ENCODE assay signal across 8 cellular contexts in the genomic region with DNA sequence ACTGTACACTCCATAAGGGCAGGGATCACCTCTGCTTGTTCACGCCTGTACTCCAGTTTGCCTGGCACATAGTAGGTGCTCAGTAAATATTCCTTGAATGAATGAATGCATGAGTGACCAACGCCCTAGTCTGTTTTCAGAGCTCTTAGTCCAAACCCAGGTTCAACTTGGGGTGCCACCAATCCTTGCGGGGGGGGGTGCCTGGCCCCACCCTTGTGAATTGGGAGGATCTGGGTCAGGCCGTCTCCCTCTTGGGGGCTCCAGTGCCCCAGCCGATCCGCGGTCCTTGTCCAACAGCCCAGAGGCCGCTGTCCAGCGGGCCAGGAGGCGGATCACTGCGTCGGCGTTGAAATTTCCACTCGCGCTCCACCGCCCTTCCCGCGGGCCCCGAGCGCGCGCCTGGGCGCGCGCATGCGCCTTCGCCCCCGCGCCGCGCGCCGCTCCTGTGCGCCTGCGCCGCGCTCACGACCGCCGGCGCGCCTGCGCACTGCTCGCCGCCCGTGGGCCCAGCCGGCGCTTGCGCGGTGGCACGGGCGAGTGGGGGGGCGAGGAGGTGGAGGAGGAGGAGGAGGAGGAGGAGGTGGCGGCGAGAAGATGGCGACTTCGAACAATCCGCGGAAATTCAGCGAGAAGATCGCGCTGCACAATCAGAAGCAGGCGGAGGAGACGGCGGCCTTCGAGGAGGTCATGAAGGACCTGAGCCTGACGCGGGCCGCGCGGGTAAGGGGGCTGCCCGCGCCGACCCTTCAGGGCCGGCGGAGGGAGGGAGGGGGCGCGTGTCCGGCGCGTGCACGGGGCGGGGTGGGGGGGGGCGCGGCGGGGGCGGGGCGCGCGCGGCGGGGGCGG. TPM values are rescaled to one million over a fixed set of nuclear protein-coding genes. Genes with fewer than 3 reads are reported as not detected.
A peak's percentile ranks its signal among the peaks of the same experiment; 100 is the strongest.
DNase-seq lines count a peak whose midpoint lies in the region; ATAC-seq and TF ChIP-seq lines count a peak whose summit lies in the region.

A gene with protein sequence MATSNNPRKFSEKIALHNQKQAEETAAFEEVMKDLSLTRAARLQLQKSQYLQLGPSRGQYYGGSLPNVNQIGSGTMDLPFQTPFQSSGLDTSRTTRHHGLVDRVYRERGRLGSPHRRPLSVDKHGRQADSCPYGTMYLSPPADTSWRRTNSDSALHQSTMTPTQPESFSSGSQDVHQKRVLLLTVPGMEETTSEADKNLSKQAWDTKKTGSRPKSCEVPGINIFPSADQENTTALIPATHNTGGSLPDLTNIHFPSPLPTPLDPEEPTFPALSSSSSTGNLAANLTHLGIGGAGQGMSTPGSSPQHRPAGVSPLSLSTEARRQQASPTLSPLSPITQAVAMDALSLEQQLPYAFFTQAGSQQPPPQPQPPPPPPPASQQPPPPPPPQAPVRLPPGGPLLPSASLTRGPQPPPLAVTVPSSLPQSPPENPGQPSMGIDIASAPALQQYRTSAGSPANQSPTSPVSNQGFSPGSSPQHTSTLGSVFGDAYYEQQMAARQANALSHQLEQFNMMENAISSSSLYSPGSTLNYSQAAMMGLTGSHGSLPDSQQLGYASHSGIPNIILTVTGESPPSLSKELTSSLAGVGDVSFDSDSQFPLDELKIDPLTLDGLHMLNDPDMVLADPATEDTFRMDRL (plus strand): TSS at position 572 of the 846 bp plus-strand sequence. CDS start 23 bp downstream, at position 595.

- H3K36me3 Mint-ChIP-seq in activated naive CD8-positive, alpha-beta T cell: no peaks in the 10 kb centered on the region

- H3K9me3 ChIP-seq in HEK293 (ENCODE audit: control insufficient read depth, insufficient read depth, low read depth, low read length) (no peaks in the 10 kb centered on the region), ovary (no peaks in the 10 kb centered on the region), thoracic aorta (no peaks in the 10 kb centered on the region)

- TF ChIP-seq POLR2A in NB4 (IDR thresholded peaks at IDR 0.05; ENCODE audit: extremely low read depth, insufficient read length) (peak; percentile 71), ovary (IDR thresholded peaks at IDR 0.05) (peak; percentile 76)

- POLR2A ChIA-PET in HEK293 (lab: Yijun Ruan, JAX): interaction anchor here (0.7 to 1.5 kb wide), 6 partner anchors 18 to 210 kb away, joined by 3 to 12 read pairs (median 3); no protein-coding TSS in a partner anchor

- intact Hi-C loops in Right ventricle myocardium inferior (cut with DNase I) (loop anchor here (5.0 kb wide), 1 partner anchor 164 kb away; no protein-coding TSS in a partner anchor), ovary (cut with DNase I) (loop anchor here in 1 of 4 donors (5.0 kb wide), 1 partner anchor 86 kb away; no protein-coding TSS in a partner anchor)

- no peak for TF ChIP-seq EP300 in ovary (IDR thresholded peaks at IDR 0.05)

- DNase-seq in EL (peak; percentile 88), NB4 (ENCODE audit: low read depth) (peak; percentile 84), SKM-1 (lab: John Stamatoyannopoulos, UW; ENCODE audit: unreplicated experiment) (peak; percentile 80), Right ventricle myocardium inferior (ENCODE audit: missing footprints) (peak; percentile 94), ovary (peak; percentile 91 to 95 (median 94)), thoracic aorta (ENCODE audit: low spot score) (peak; percentile 38)

- H3K4me1 ChIP-seq in HEK293 (ENCODE audit: control insufficient read depth, insufficient read depth, low read length): no peaks in the 10 kb centered on the region
- peaks cover 4% of the 10 kb centered on the region for H3K4me1 ChIP-seq in ovary (ENCODE audit: insufficient read depth)
- H3K4me1 ChIP-seq in thoracic aorta (ENCODE audit: control insufficient read depth in 1 of 2, low read depth in 2 of 2): peaks cover 11 to 18% of the 10 kb centered on the region in 2 donors

- CTCF ChIA-PET in HEK293 (lab: Yijun Ruan, JAX): interaction anchor here (1.7 kb wide), 1 partner anchor 89 kb away, joined by 4 read pairs; no protein-coding TSS in a partner anchor

- H3K27me3 Mint-ChIP-seq in activated naive CD8-positive, alpha-beta T cell: no peaks in the 10 kb centered on the region

- H3K27ac ChIP-seq in HEK293 (ENCODE audit: extremely low read depth, low read depth, low read length): peak within 1 kb of the TSS; percentile 31; the same call in 1 of the 2 replicates
- H3K27ac ChIP-seq in ovary: peak within 1 kb of the TSS in 1 of 2 donors; percentile 61
- peak within 1 kb of the TSS in 1 of 2 donors; percentile 78 for H3K27ac ChIP-seq in thoracic aorta

- WGBS in ovary, 3 donors: 0 to 1% (median 1%) methylated on average over 64 to 92 of the region's 93 CpGs

- no peaks in the 10 kb centered on the region for H3K27me3 ChIP-seq in ovary
- no peaks in the 10 kb centered on the region for H3K27me3 ChIP-seq in thoracic aorta (replicated peaks; ENCODE audit: insufficient read depth)

- H3K4me3 ChIP-seq in HEK293 (ENCODE audit: low read depth, low read length): peak within 1 kb of the TSS; percentile 73
- H3K4me3 ChIP-seq in NB4 (ENCODE audit: low read depth, low read length): peak within 1 kb of the TSS; percentile 76
- peak within 1 kb of the TSS; percentile 52 for H3K4me3 ChIP-seq in ovary
- H3K4me3 ChIP-seq in thoracic aorta: peak within 1 kb of the TSS; percentile 80

- ATAC-seq in Right ventricle myocardium inferior (peak; percentile 87), thoracic aorta (ENCODE audit: insufficient number of reproducible peaks, low FRiP score, low read depth) (peak; percentile 61)

- H3K36me3 ChIP-seq in HEK293 (ENCODE audit: control insufficient read depth in 2 of 2, insufficient read depth in 1 of 2, low read length in 2 of 2): no peaks in the 10 kb centered on the region
- H3K36me3 ChIP-seq in ovary: no peaks in the 10 kb centered on the region
- H3K36me3 ChIP-seq in thoracic aorta: no peaks in the 10 kb centered on the region

- H3K27ac Mint-ChIP-seq in activated naive CD8-positive, alpha-beta T cell: peak within 1 kb of the TSS; percentile 78

- peaks cover 36% of the 10 kb centered on the region for H3K4me1 Mint-ChIP-seq in activated naive CD8-positive, alpha-beta T cell (ENCODE audit: low read depth)

- TF ChIP-seq CTCF in HEK293 (tag by site-specific recombination; IDR thresholded peaks at IDR 0.05) (no peak), NB4 (IDR thresholded peaks at IDR 0.05; ENCODE audit: low read depth, low read length) (no peak), ovary (IDR thresholded peaks at IDR 0.05) (no peak), thoracic aorta (IDR thresholded peaks at IDR 0.05) (no peak)

- no peaks in the 10 kb centered on the region for H3K9me3 Mint-ChIP-seq in activated naive CD8-positive, alpha-beta T cell (ENCODE audit: low read depth)

- H3K4me3 Mint-ChIP-seq in activated naive CD8-positive, alpha-beta T cell: peak within 1 kb of the TSS; percentile 86

TF ChIP-seq in HEK293, 187 proteins besides CTCF, POLR2A, EP300 and RAD21 (continues in another document):
- TF ChIP-seq ZFP3 (tag by site-specific recombination; IDR thresholded peaks at IDR 0.05; ENCODE audit: low read depth) (no peak), ZIC2 (tag by site-specific recombination; IDR thresholded peaks at IDR 0.05) (no peak), GLI2 (tag by site-specific recombination; IDR thresholded peaks at IDR 0.05; ENCODE audit: borderline replicate concordance, low read depth) (no peak), ZNF791 (tag by site-specific recombination; IDR thresholded peaks at IDR 0.05) (no peak), SP2 (tag by site-specific recombination; IDR thresholded peaks at IDR 0.05) (no peak), SCRT2 (tag by site-specific recombination; IDR thresholded peaks at IDR 0.05) (no peak), SCRT1 (tag by site-specific recombination; IDR thresholded peaks at IDR 0.05; ENCODE audit: borderline replicate concordance) (no peak), ZNF701 (tag by site-specific recombination; IDR thresholded peaks at IDR 0.05) (no peak), ZNF610 (tag by site-specific recombination; IDR thresholded peaks at IDR 0.05; ENCODE audit: borderline replicate concordance) (no peak)
- TF ChIP-seq, protein P1, sequence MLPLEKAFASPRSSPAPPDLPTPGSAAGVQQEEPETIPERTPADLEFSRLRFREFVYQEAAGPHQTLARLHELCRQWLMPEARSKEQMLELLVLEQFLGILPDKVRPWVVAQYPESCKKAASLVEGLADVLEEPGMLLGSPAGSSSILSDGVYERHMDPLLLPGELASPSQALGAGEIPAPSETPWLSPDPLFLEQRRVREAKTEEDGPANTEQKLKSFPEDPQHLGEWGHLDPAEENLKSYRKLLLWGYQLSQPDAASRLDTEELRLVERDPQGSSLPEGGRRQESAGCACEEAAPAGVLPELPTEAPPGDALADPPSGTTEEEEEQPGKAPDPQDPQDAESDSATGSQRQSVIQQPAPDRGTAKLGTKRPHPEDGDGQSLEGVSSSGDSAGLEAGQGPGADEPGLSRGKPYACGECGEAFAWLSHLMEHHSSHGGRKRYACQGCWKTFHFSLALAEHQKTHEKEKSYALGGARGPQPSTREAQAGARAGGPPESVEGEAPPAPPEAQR (tag by site-specific recombination; IDR thresholded peaks at IDR 0.05): 0 out of 2 replicates have a peak, but pooled peaks have one; percentile 45
- TF ChIP-seq, protein P2, sequence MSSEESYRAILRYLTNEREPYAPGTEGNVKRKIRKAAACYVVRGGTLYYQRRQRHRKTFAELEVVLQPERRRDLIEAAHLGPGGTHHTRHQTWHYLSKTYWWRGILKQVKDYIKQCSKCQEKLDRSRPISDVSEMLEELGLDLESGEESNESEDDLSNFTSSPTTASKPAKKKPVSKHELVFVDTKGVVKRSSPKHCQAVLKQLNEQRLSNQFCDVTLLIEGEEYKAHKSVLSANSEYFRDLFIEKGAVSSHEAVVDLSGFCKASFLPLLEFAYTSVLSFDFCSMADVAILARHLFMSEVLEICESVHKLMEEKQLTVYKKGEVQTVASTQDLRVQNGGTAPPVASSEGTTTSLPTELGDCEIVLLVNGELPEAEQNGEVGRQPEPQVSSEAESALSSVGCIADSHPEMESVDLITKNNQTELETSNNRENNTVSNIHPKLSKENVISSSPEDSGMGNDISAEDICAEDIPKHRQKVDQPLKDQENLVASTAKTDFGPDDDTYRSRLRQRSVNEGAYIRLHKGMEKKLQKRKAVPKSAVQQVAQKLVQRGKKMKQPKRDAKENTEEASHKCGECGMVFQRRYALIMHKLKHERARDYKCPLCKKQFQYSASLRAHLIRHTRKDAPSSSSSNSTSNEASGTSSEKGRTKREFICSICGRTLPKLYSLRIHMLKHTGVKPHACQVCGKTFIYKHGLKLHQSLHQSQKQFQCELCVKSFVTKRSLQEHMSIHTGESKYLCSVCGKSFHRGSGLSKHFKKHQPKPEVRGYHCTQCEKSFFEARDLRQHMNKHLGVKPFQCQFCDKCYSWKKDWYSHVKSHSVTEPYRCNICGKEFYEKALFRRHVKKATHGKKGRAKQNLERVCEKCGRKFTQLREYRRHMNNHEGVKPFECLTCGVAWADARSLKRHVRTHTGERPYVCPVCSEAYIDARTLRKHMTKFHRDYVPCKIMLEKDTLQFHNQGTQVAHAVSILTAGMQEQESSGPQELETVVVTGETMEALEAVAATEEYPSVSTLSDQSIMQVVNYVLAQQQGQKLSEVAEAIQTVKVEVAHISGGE (tag by site-specific recombination; conservative IDR thresholded peaks at IDR 0.05; ENCODE audit: low read depth): no peak

RNA-seq across cellular contexts. Expression of the gene that starts here (rescaled TPM):
- total RNA-seq in Right ventricle myocardium inferior (10.3 TPM), ovary (10 to 100 TPM in 5 of 7 donors, 1 to 10 TPM in 2; 2.4 to 19.5 (median 14.6) TPM), thoracic aorta (10 to 100 TPM in 1 of 2 donors, 1 to 10 TPM in 1; 8.7 to 11.2 TPM)
- 1 to 10 TPM; 2.3 to 8.4 TPM for polyA plus RNA-seq in ovary

Comparison
In these comparisons a context has a peak if more than half of its experiments do, and no peak if none do; other contexts are left out.
1. DNase-seq: peak in every context shown above with its lines; median percentile 94 in Right ventricle myocardium inferior; 94 in ovary; 88 in EL; 84 in NB4; 80 in SKM-1; 38 in thoracic aorta.